Comparison of ENCODE assay signal across 22 cellular contexts in genomic region chr16:82088483-82088882, GRCh38. TPM values are rescaled to one million over a fixed set of nuclear protein-coding genes. Genes with fewer than 3 reads are reported as not detected.
"Had no signal": no experiment of that assay in that cellular context is flagged by ENCODE, and none has a peak within 500 bp of the region (broad histone marks: within the 10 kb centered on the region; RNA-seq: fewer than 3 reads in every experiment).

No MANE protein-coding gene starts in this region.

- H3K4me1 Mint-ChIP-seq: brain had no signal

- H3K27me3 Mint-ChIP-seq: dendritic cell treated with granulocyte-macrophage colony-stimulating factor and Interleukin-4, amounts not matched to agents 40 ng/mL and 50 ng/mL, for 4 days had no signal

- H3K4me1 ChIP-seq: left lung, pancreas, testis, vagina had no signal

- H3K4me3 Mint-ChIP-seq: activated CD8-positive, alpha-beta T cell treated with anti-CD3 and anti-CD28 coated beads, Interleukin-2, amount 10 ng/mL, durations not matched to agents 7 days and 5 days; activated naive CD4-positive, alpha-beta T cell treated with anti-CD3 and anti-CD28 coated beads, Interleukin-2, amount 50 U/mL, for 24 hours; brain; dendritic cell treated with granulocyte-macrophage colony-stimulating factor and Interleukin-4, amounts not matched to agents 40 ng/mL and 50 ng/mL, for 4 days; natural killer cell had no signal

- DNase-seq: activated CD4-positive, alpha-beta T cell treated with anti-CD3 and anti-CD28 coated beads for 1 hour; activated CD4-positive, alpha-beta T cell treated with anti-CD3 and anti-CD28 coated beads, Interleukin-2, amount 50 U/mL, for 1 hour; activated CD8-positive, alpha-beta T cell treated with anti-CD3 and anti-CD28 coated beads, Interleukin-2, amount 10 ng/mL, durations not matched to agents 7 days and 5 days; activated gamma-delta T cell treated with Interleukin-2 at 50 U/mL for 16 hours; aorta; effector CD4-positive, alpha-beta T cell; left lung; midbrain; natural killer cell; pancreas; stimulated activated CD4-positive, alpha-beta T cell treated with anti-CD3 and anti-CD28 coated beads, Interleukin-2, amount 100 ng/mL, for 48 hours; stimulated activated naive CD4-positive, alpha-beta T cell; T-helper 1 cell; testis; trophoblast cell had no signal

- H3K36me3 ChIP-seq: left lung, pancreas, vagina had no signal

- H3K9me3 ChIP-seq: left lung, pancreas, testis, vagina had no signal

- H3K27ac Mint-ChIP-seq: activated CD8-positive, alpha-beta T cell treated with anti-CD3 and anti-CD28 coated beads, Interleukin-2, amount 10 ng/mL, durations not matched to agents 7 days and 5 days; activated naive CD4-positive, alpha-beta T cell treated with anti-CD3 and anti-CD28 coated beads, Interleukin-2, amount 50 U/mL, for 24 hours; brain; dendritic cell treated with granulocyte-macrophage colony-stimulating factor and Interleukin-4, amounts not matched to agents 40 ng/mL and 50 ng/mL, for 4 days; natural killer cell had no signal

- ATAC-seq: activated CD8-positive, alpha-beta T cell treated with anti-CD3 and anti-CD28 coated beads, Interleukin-2, amount 10 ng/mL, durations not matched to agents 7 days and 5 days; left lung; natural killer cell; pancreas; sciatic nerve had no signal

- H3K27me3 ChIP-seq: left lung, pancreas, testis, vagina had no signal

- H3K4me3 ChIP-seq: left lung, pancreas, testis, vagina had no signal

- H3K27ac ChIP-seq: left lung, pancreas, testis, vagina had no signal

- H3K9me3 Mint-ChIP-seq: brain; dendritic cell treated with granulocyte-macrophage colony-stimulating factor and Interleukin-4, amounts not matched to agents 40 ng/mL and 50 ng/mL, for 4 days; natural killer cell had no signal

- H3K36me3 Mint-ChIP-seq: activated naive CD4-positive, alpha-beta T cell treated with anti-CD3 and anti-CD28 coated beads, Interleukin-2, amount 50 U/mL, for 24 hours; brain; natural killer cell had no signal

RNA-seq across cellular contexts. Expression of gene HSD17B2, which starts 53.4 kb away (rescaled TPM):
- total RNA-seq: activated CD8-positive, alpha-beta T cell treated with anti-CD3 and anti-CD28 coated beads, Interleukin-2, amount 10 ng/mL, durations not matched to agents 7 days and 5 days; aorta; cardiac septum; kidney epithelial cell; natural killer cell; sciatic nerve had no signal
